1 cellular context compared by ENCODE assay signal in the genomic region with DNA sequence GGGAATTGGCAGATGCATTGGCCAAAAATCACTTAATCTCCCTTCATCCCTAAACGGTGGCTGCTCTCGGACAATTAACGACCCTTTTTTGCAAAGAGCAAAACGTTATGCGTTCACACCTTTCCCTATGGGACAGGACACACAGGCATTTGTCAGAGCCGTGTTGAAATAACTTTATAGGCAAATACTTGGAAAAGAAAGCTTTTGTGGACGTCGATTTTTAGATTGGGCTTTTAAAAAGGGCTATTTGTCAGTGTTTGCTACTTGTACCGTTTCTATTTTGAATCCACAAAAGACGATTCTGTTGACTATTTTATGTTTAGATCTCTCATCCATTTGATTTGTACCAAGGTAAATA.
TF ChIP-seq lines count a peak whose summit lies in the region.

No MANE protein-coding gene starts in this region.

TF ChIP-seq in K562, 482 proteins besides CTCF, POLR2A, EP300 and RAD21 (continued from another document):
- TF ChIP-seq, protein P1, sequence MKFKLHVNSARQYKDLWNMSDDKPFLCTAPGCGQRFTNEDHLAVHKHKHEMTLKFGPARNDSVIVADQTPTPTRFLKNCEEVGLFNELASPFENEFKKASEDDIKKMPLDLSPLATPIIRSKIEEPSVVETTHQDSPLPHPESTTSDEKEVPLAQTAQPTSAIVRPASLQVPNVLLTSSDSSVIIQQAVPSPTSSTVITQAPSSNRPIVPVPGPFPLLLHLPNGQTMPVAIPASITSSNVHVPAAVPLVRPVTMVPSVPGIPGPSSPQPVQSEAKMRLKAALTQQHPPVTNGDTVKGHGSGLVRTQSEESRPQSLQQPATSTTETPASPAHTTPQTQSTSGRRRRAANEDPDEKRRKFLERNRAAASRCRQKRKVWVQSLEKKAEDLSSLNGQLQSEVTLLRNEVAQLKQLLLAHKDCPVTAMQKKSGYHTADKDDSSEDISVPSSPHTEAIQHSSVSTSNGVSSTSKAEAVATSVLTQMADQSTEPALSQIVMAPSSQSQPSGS (CRISPR knock-in tag; IDR thresholded peaks at IDR 0.05): no peak
- no peak for TF ChIP-seq ERF (CRISPR knock-in tag; IDR thresholded peaks at IDR 0.05)
- TF ChIP-seq CBX8 (IDR thresholded peaks at IDR 0.05; ENCODE audit: borderline replicate concordance, extremely low read depth, low read depth, low read length, poor library complexity, severe bottlenecking): peak; percentile 68
